8 cellular contexts compared by ENCODE assay signal in genomic region chr21:33199516-33200217, GRCh38. TPM values are rescaled to one million over a fixed set of nuclear protein-coding genes. Genes with fewer than 3 reads are reported as not detected.
DNase-seq lines count a peak whose midpoint lies in the region; ATAC-seq and TF ChIP-seq lines count a peak whose summit lies in the region.

No MANE protein-coding gene starts in this region.

- TF ChIP-seq CTCF in GM10266 (IDR thresholded peaks at IDR 0.05; ENCODE audit: control insufficient read depth, insufficient read depth, low read depth, missing control alignments), result peak; percentile 79
- peak; percentile 68 to 92 (median 80) for TF ChIP-seq CTCF in heart left ventricle (IDR thresholded peaks at IDR 0.05)

- no peaks in the 10 kb centered on the region for H3K27me3 ChIP-seq in heart left ventricle

- peak overlapping the region in 11 of 12 donors; percentile 41 to 93 (median 76) for H3K27ac ChIP-seq in heart left ventricle

- ATAC-seq in HG02588 (IDR thresholded peaks at IDR 0.05; ENCODE audit: unreplicated experiment) (peak; percentile 69), SK-N-SH treated with all-trans-retinoic acid at 6 μM for 48 hours (peak; percentile 89), heart left ventricle (peak; percentile 67 to 76 (median 74)), HG03521 (IDR thresholded peaks at IDR 0.05; ENCODE audit: unreplicated experiment) (no peak)

- H3K9me3 ChIP-seq in heart left ventricle, result no peaks in the 10 kb centered on the region

- TF ChIP-seq POLR2A in heart left ventricle (IDR thresholded peaks at IDR 0.05), result no peak

- intact Hi-C loops in heart left ventricle (cut with DNase I), result loop anchor here (1.0 to 10.0 kb wide), 20 partner anchors 72 to 405 kb away; no protein-coding TSS in a partner anchor

- H3K36me3 ChIP-seq in heart left ventricle, result no peaks in the 10 kb centered on the region

- H3K4me3 ChIP-seq in heart left ventricle, result no peak overlapping the region

- no peak overlapping the region for H3K4me3 Mint-ChIP-seq in activated naive CD8-positive, alpha-beta T cell treated with anti-CD3 and anti-CD28 coated beads for 36 hours

- H3K27me3 Mint-ChIP-seq in activated naive CD8-positive, alpha-beta T cell treated with anti-CD3 and anti-CD28 coated beads for 36 hours, result no peaks in the 10 kb centered on the region

- WGBS in heart left ventricle, 4 donors, result 14 to 22% (median 19%) methylated on average over 8 of the region's 8 CpGs

- peak; percentile 71 for DNase-seq in GM10266 (ENCODE audit: extremely low spot score)
- peak; percentile 83 for DNase-seq in NCI-H1105 (lab: John Stamatoyannopoulos, UW)
- DNase-seq in activated naive CD8-positive, alpha-beta T cell treated with anti-CD3 and anti-CD28 coated beads for 36 hours, result peak; percentile 72
- peak in 4 of 5 donors; percentile 78 to 86 (median 82) for DNase-seq in heart left ventricle
- DNase-seq in renal cortical epithelial cell (ENCODE audit: low read depth), result peak; percentile 88

- peaks cover 28% of the 10 kb centered on the region for H3K4me1 Mint-ChIP-seq in activated naive CD8-positive, alpha-beta T cell treated with anti-CD3 and anti-CD28 coated beads for 36 hours

- no peaks in the 10 kb centered on the region for H3K36me3 Mint-ChIP-seq in activated naive CD8-positive, alpha-beta T cell treated with anti-CD3 and anti-CD28 coated beads for 36 hours

- no peak overlapping the region for H3K27ac Mint-ChIP-seq in activated naive CD8-positive, alpha-beta T cell treated with anti-CD3 and anti-CD28 coated beads for 36 hours

- H3K9me3 Mint-ChIP-seq in activated naive CD8-positive, alpha-beta T cell treated with anti-CD3 and anti-CD28 coated beads for 36 hours, result no peaks in the 10 kb centered on the region

- peaks cover 0 to 55% (median 33%) of the 10 kb centered on the region in 12 donors for H3K4me1 ChIP-seq in heart left ventricle

TF ChIP-seq in SK-N-SH treated with all-trans-retinoic acid at 6 μM for 48 hours, 23 proteins besides CTCF, POLR2A, EP300 and RAD21:
- TF ChIP-seq PPARA (CRISPR knock-in tag; IDR thresholded peaks at IDR 0.05; ENCODE audit: borderline replicate concordance) (no peak), POU6F1 (CRISPR knock-in tag; IDR thresholded peaks at IDR 0.05; ENCODE audit: borderline replicate concordance, low read depth) (no peak), PATZ1 (CRISPR knock-in tag; IDR thresholded peaks at IDR 0.05; ENCODE audit: borderline replicate concordance) (no peak), ARNTL (CRISPR knock-in tag; IDR thresholded peaks at IDR 0.05; ENCODE audit: borderline replicate concordance, low read depth) (no peak), RARB (CRISPR knock-in tag; IDR thresholded peaks at IDR 0.05) (no peak), TCF4 (CRISPR knock-in tag; IDR thresholded peaks at IDR 0.05; ENCODE audit: borderline replicate concordance) (no peak), OSR1 (CRISPR knock-in tag; IDR thresholded peaks at IDR 0.05) (no peak)

RNA-seq across cellular contexts. Expression of gene IFNAR2, which starts 30.1 kb away (rescaled TPM):
- 10 to 100 TPM; 36.9 to 43.7 TPM for total RNA-seq in activated naive CD8-positive, alpha-beta T cell treated with anti-CD3 and anti-CD28 coated beads for 36 hours
- total RNA-seq in heart left ventricle (10 to 100 TPM in 7 of 9 donors, 1 to 10 TPM in 2; 6.5 to 46.7 (median 12.9) TPM), renal cortical epithelial cell (18.4 and 44.5 TPM in 2 replicates)
- polyA plus RNA-seq in heart left ventricle, result 1 to 10 TPM; 8.2 to 9.6 TPM
